ENCODE assay signal across 22 cellular contexts in the genomic region with DNA sequence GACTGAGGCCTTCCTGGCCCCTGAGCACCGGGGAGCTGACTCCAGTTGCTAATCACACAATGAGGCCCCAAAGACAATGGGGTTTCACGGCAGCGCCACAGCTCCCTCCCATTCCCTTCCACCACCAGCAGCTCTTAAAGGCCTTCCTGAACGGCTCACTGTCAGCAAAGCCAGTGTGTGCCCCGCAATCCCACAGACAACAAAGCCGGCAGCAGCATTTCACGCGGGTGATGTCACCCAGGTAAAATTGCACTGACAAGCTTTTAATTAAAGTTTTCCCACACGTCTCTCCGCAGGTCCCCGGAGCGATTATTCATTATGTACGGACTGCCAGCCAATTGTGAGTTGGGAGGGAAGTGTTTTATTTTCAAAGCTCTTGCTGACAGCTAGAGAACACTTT.
DNase-seq lines count a peak whose midpoint lies in the region; ATAC-seq, FAIRE-seq and TF ChIP-seq lines count a peak whose summit lies in the region.
"Had no signal": no experiment of that assay in that cellular context is flagged by ENCODE, and none has a peak within 500 bp of the region (broad histone marks: within the 10 kb centered on the region; RNA-seq: fewer than 3 reads in every experiment).

No MANE protein-coding gene starts in this region.

- peak overlapping the region; percentile 35 for H3K9ac ChIP-seq in astrocyte (ENCODE audit: low read length)

- peak; percentile 74 for DNase-seq in DMS153 treated with DMSO at 0.1 percent for 48 hours (lab: John Stamatoyannopoulos, UW; ENCODE audit: unreplicated experiment)
- peak; percentile 87 for DNase-seq in NCI-H2107 treated with DMSO at 0.1 percent for 48 hours (lab: John Stamatoyannopoulos, UW; ENCODE audit: unreplicated experiment)
- DNase-seq in astrocyte (ENCODE audit: low read depth) = peak; percentile 22
- DNase-seq in left kidney (ENCODE audit: low read depth, low spot score) = peak; percentile 47
- no peak for DNase-seq in HEK293T (ENCODE audit: extremely low spot score)
- no peak for DNase-seq in iPS-NIHi11 (ENCODE audit: low spot score)
- DNase-seq in hepatocyte (ENCODE audit: low spot score) = no peak
- DNase-seq: activated B cell treated with CpG ODN at 0.5 μM for 24 hours; activated CD4-positive, alpha-beta T cell treated with anti-CD3 and anti-CD28 coated beads, Interleukin-2, amount 50 U/mL, for 4 hours; activated naive CD8-positive, alpha-beta T cell treated with anti-CD3 and anti-CD28 coated beads, Interleukin-2, amount 10 ng/mL, durations not matched to agents 7 days and 5 days; cerebellar nuclear complex; naive thymus-derived CD4-positive, alpha-beta T cell; right lobe of liver; stimulated activated CD4-positive, alpha-beta T cell treated with anti-CD3 and anti-CD28 coated beads, Interleukin-12 subunit alpha, Interleukin-12 subunit beta, amount 100 ng/mL, for 4 hours; stimulated activated CD4-positive, alpha-beta T cell treated with anti-CD3 and anti-CD28 coated beads, Interleukin-4, amount 100 ng/mL, for 24 hours; stimulated activated naive B cell treated with anti-CD40 and anti-IgM and Interleukin-4, amounts not matched to agents 10 μg/mL and 1 μg/mL and 100 μg/mL, for 72 hours; testis had no signal

- peaks cover 4% of the 10 kb centered on the region for H3K4me1 Mint-ChIP-seq in astrocyte (ENCODE audit: low read depth, unreplicated experiment)
- H3K4me1 Mint-ChIP-seq: activated B cell treated with CpG ODN at 0.5 μM for 24 hours; activated naive CD8-positive, alpha-beta T cell treated with anti-CD3 and anti-CD28 coated beads, Interleukin-2, amount 10 ng/mL, durations not matched to agents 7 days and 5 days; B cell; stimulated activated naive B cell treated with anti-CD40 and anti-IgM and Interleukin-4, amounts not matched to agents 10 μg/mL and 1 μg/mL and 100 μg/mL, for 72 hours had no signal

- no peak overlapping the region for H3K4me3 Mint-ChIP-seq in astrocyte (ENCODE audit: unreplicated experiment)
- H3K4me3 Mint-ChIP-seq: activated B cell treated with CpG ODN at 0.5 μM for 24 hours; activated naive CD8-positive, alpha-beta T cell treated with anti-CD3 and anti-CD28 coated beads, Interleukin-2, amount 10 ng/mL, durations not matched to agents 7 days and 5 days; B cell; naive thymus-derived CD4-positive, alpha-beta T cell; stimulated activated naive B cell treated with anti-CD40 and anti-IgM and Interleukin-4, amounts not matched to agents 10 μg/mL and 1 μg/mL and 100 μg/mL, for 72 hours had no signal

- 60% methylated on average over 12 of the region's 13 CpGs for WGBS in hepatocyte (ENCODE audit: low lambda C conversion rate, missing lambda C conversion rate)

- H3K4me2 ChIP-seq in astrocyte (ENCODE audit: low read length) (peak overlapping the region; percentile 75), hepatocyte (no peak overlapping the region)

- FAIRE-seq in astrocyte (lab: Jason Lieb, UNC) = no peak
- FAIRE-seq: GM12892 had no signal

- H3K9me3 ChIP-seq in astrocyte (ENCODE audit: insufficient read depth, low read depth, low read length) (no peaks in the 10 kb centered on the region), hepatocyte (ENCODE audit: low read depth) (no peaks in the 10 kb centered on the region)
- H3K9me3 ChIP-seq: right lobe of liver, testis had no signal

- no peak overlapping the region for H3K4me3 ChIP-seq in astrocyte (ENCODE audit: insufficient read depth, low read depth, low read length)
- H3K4me3 ChIP-seq in hepatocyte = no peak overlapping the region
- H3K4me3 ChIP-seq: right lobe of liver, testis had no signal

- no peaks in the 10 kb centered on the region for H3K9me2 ChIP-seq in hepatocyte (replicated peaks; ENCODE audit: insufficient read depth)

- no peak for TF ChIP-seq CTCF in astrocyte (IDR thresholded peaks at IDR 0.05; ENCODE audit: insufficient read depth, low read depth, low read length)
- no peak for TF ChIP-seq CTCF in hepatocyte (IDR thresholded peaks at IDR 0.05; ENCODE audit: poor library complexity)

- H3K4me1 ChIP-seq in astrocyte (ENCODE audit: insufficient read depth, low read length) (peaks cover 14% of the 10 kb centered on the region), hepatocyte (ENCODE audit: insufficient read depth) (no peaks in the 10 kb centered on the region)
- H3K4me1 ChIP-seq: right lobe of liver, testis had no signal

- H3K79me2 ChIP-seq in astrocyte (ENCODE audit: insufficient read depth, low read length) (no peaks in the 10 kb centered on the region), hepatocyte (no peaks in the 10 kb centered on the region)

- no peak overlapping the region for H3K27ac Mint-ChIP-seq in astrocyte (ENCODE audit: unreplicated experiment)
- H3K27ac Mint-ChIP-seq: activated B cell treated with CpG ODN at 0.5 μM for 24 hours; activated naive CD8-positive, alpha-beta T cell treated with anti-CD3 and anti-CD28 coated beads, Interleukin-2, amount 10 ng/mL, durations not matched to agents 7 days and 5 days; B cell; naive thymus-derived CD4-positive, alpha-beta T cell; stimulated activated naive B cell treated with anti-CD40 and anti-IgM and Interleukin-4, amounts not matched to agents 10 μg/mL and 1 μg/mL and 100 μg/mL, for 72 hours had no signal

- no peaks in the 10 kb centered on the region for H3K36me3 Mint-ChIP-seq in astrocyte (ENCODE audit: low read depth, unreplicated experiment)
- H3K36me3 Mint-ChIP-seq: activated naive CD8-positive, alpha-beta T cell treated with anti-CD3 and anti-CD28 coated beads, Interleukin-2, amount 10 ng/mL, durations not matched to agents 7 days and 5 days; stimulated activated naive B cell treated with anti-CD40 and anti-IgM and Interleukin-4, amounts not matched to agents 10 μg/mL and 1 μg/mL and 100 μg/mL, for 72 hours had no signal

- POLR2A ChIA-PET in HEK293T (lab: Yijun Ruan, JAX) = no interaction called here

- H3K9me3 Mint-ChIP-seq in astrocyte (ENCODE audit: unreplicated experiment) = peaks cover 4% of the 10 kb centered on the region
- H3K9me3 Mint-ChIP-seq: activated B cell treated with CpG ODN at 0.5 μM for 24 hours; activated naive CD8-positive, alpha-beta T cell treated with anti-CD3 and anti-CD28 coated beads, Interleukin-2, amount 10 ng/mL, durations not matched to agents 7 days and 5 days had no signal

- H3K27me3 Mint-ChIP-seq in astrocyte (ENCODE audit: low read depth, unreplicated experiment) = peaks cover 24% of the 10 kb centered on the region
- H3K27me3 Mint-ChIP-seq: activated B cell treated with CpG ODN at 0.5 μM for 24 hours; activated naive CD8-positive, alpha-beta T cell treated with anti-CD3 and anti-CD28 coated beads, Interleukin-2, amount 10 ng/mL, durations not matched to agents 7 days and 5 days; B cell; stimulated activated naive B cell treated with anti-CD40 and anti-IgM and Interleukin-4, amounts not matched to agents 10 μg/mL and 1 μg/mL and 100 μg/mL, for 72 hours had no signal

- H4K20me1 ChIP-seq in astrocyte (ENCODE audit: insufficient read depth, low read length) (no peaks in the 10 kb centered on the region), hepatocyte (ENCODE audit: insufficient read depth, poor library complexity, severe bottlenecking) (no peaks in the 10 kb centered on the region)

- peak overlapping the region; percentile 55 for H3K27ac ChIP-seq in astrocyte (ENCODE audit: low read depth, low read length)
- H3K27ac ChIP-seq in hepatocyte = no peak overlapping the region
- H3K27ac ChIP-seq: right lobe of liver, testis had no signal

- H2AFZ ChIP-seq in astrocyte (ENCODE audit: low read depth, low read length) = peak overlapping the region; percentile 45
- H2AFZ ChIP-seq in hepatocyte = no peak overlapping the region

- CTCF ChIA-PET in HEK293T (lab: Yijun Ruan, JAX) = interaction anchor here (0.6 kb wide), 1 partner anchor 52 kb away, joined by 3 read pairs; no protein-coding TSS in a partner anchor

- no peak for ATAC-seq in HG03565 (IDR thresholded peaks at IDR 0.05; ENCODE audit: unreplicated experiment)
- ATAC-seq: left lobe of liver; naive thymus-derived CD4-positive, alpha-beta T cell; right lobe of liver; Right ventricle myocardium inferior; stimulated activated naive B cell treated with anti-CD40 and anti-IgM and Interleukin-4, amounts not matched to agents 10 μg/mL and 1 μg/mL and 100 μg/mL, for 72 hours had no signal

- no peaks in the 10 kb centered on the region for H3K27me3 ChIP-seq in astrocyte (ENCODE audit: insufficient read depth, low read length)
- no peaks in the 10 kb centered on the region for H3K27me3 ChIP-seq in hepatocyte
- H3K27me3 ChIP-seq: right lobe of liver, testis had no signal

- no peaks in the 10 kb centered on the region for H3K36me3 ChIP-seq in astrocyte (ENCODE audit: insufficient read depth, low read length)
- H3K36me3 ChIP-seq in hepatocyte (replicated peaks; ENCODE audit: insufficient read depth, low read depth) = no peaks in the 10 kb centered on the region
- H3K36me3 ChIP-seq: right lobe of liver had no signal

TF ChIP-seq in HEK293T, 16 proteins besides CTCF, POLR2A, EP300 and RAD21:
- TF ChIP-seq FOXM1 (IDR thresholded peaks at IDR 0.05; ENCODE audit: borderline replicate concordance) (no peak), CTBP1 (IDR thresholded peaks at IDR 0.05; ENCODE audit: borderline replicate concordance) (no peak), BHLHE40 (IDR thresholded peaks at IDR 0.05; ENCODE audit: borderline replicate concordance) (no peak), L3MBTL2 (conservative IDR thresholded peaks at IDR 0.05) (no peak), HDGF (IDR thresholded peaks at IDR 0.05; ENCODE audit: borderline replicate concordance) (no peak), TARDBP (IDR thresholded peaks at IDR 0.05) (no peak), ZNF384 (IDR thresholded peaks at IDR 0.05) (no peak), FOXK2 (IDR thresholded peaks at IDR 0.05) (no peak), NFRKB (IDR thresholded peaks at IDR 0.05) (no peak)
- TF ChIP-seq, protein P1, sequence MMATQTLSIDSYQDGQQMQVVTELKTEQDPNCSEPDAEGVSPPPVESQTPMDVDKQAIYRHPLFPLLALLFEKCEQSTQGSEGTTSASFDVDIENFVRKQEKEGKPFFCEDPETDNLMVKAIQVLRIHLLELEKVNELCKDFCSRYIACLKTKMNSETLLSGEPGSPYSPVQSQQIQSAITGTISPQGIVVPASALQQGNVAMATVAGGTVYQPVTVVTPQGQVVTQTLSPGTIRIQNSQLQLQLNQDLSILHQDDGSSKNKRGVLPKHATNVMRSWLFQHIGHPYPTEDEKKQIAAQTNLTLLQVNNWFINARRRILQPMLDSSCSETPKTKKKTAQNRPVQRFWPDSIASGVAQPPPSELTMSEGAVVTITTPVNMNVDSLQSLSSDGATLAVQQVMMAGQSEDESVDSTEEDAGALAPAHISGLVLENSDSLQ (IDR thresholded peaks at IDR 0.05) = no peak

Comparison
In these comparisons a context has a peak if more than half of its experiments do, and no peak if none do; other contexts are left out.
1. DNase-seq: peak in DMS153 treated with DMSO at 0.1 percent for 48 hours (single experiment), NCI-H2107 treated with DMSO at 0.1 percent for 48 hours (single experiment), astrocyte (single experiment) and left kidney (single experiment); none in HEK293T (single experiment), iPS-NIHi11 (single experiment) and hepatocyte (single experiment).